In genomic region chr4:174352405-174352804, GRCh38 we compare ENCODE assay signal across 18 cellular contexts.
"Had no signal": no experiment of that assay in that cellular context is flagged by ENCODE, and none has a peak within 500 bp of the region (broad histone marks: within the 10 kb centered on the region; RNA-seq: fewer than 3 reads in every experiment).

No MANE protein-coding gene starts in this region.

- DNase-seq: activated CD4-positive, alpha-beta T cell treated with anti-CD3 and anti-CD28 coated beads for 48 hours; activated CD8-positive, alpha-beta memory T cell treated with anti-CD3 and anti-CD28 coated beads for 24 hours; activated naive CD4-positive, alpha-beta T cell treated with anti-CD3 and anti-CD28 coated beads for 36 hours; caudate nucleus; effector CD8-positive, alpha-beta T cell; mesenchymal stem cell; psoas muscle; right lobe of liver; spleen; stimulated activated CD4-positive, alpha-beta T cell treated with anti-CD3 and anti-CD28 coated beads, Interleukin-1b, Interleukin-23, amount 100 ng/mL, for 48 hours; T1000; transverse colon had no signal

- H3K27ac Mint-ChIP-seq: activated naive CD4-positive, alpha-beta T cell treated with anti-CD3 and anti-CD28 coated beads for 36 hours; activated T-helper 17 cell treated with anti-CD3 and anti-CD28 coated beads, Interleukin-2, amount 50 U/mL, for 72 hours; nephron; stimulated activated memory B cell treated with anti-CD40 and anti-IgM and Interleukin-4, amounts not matched to agents 10 μg/mL and 1 μg/mL and 100 μg/mL, for 72 hours; WTC11 had no signal

- ATAC-seq: activated T-helper 17 cell treated with anti-CD3 and anti-CD28 coated beads, Interleukin-2, amount 50 U/mL, for 72 hours; left lobe of liver; psoas muscle; right lobe of liver; stimulated activated memory B cell treated with anti-CD40 and anti-IgM and Interleukin-4, amounts not matched to agents 10 μg/mL and 1 μg/mL and 100 μg/mL, for 72 hours; WTC11 had no signal

- H3K4me3 ChIP-seq: coronary artery, psoas muscle, right lobe of liver, spleen, transverse colon had no signal

- H3K4me1 Mint-ChIP-seq: activated T-helper 17 cell treated with anti-CD3 and anti-CD28 coated beads, Interleukin-2, amount 50 U/mL, for 72 hours; nephron; stimulated activated memory B cell treated with anti-CD40 and anti-IgM and Interleukin-4, amounts not matched to agents 10 μg/mL and 1 μg/mL and 100 μg/mL, for 72 hours had no signal

- H3K4me3 Mint-ChIP-seq: activated naive CD4-positive, alpha-beta T cell treated with anti-CD3 and anti-CD28 coated beads for 36 hours; activated T-helper 17 cell treated with anti-CD3 and anti-CD28 coated beads, Interleukin-2, amount 50 U/mL, for 72 hours; nephron; stimulated activated memory B cell treated with anti-CD40 and anti-IgM and Interleukin-4, amounts not matched to agents 10 μg/mL and 1 μg/mL and 100 μg/mL, for 72 hours; WTC11 had no signal
